ENCODE assay signal across 8 cellular contexts in genomic region chr19:35468637-35469036, GRCh38. TPM values are rescaled to one million over a fixed set of nuclear protein-coding genes. Genes with fewer than 3 reads are reported as not detected.
DNase-seq lines count a peak whose midpoint lies in the region; ATAC-seq, FAIRE-seq and TF ChIP-seq lines count a peak whose summit lies in the region.
"Had no signal": no experiment of that assay in that cellular context is flagged by ENCODE, and none has a peak within 500 bp of the region (broad histone marks: within the 10 kb centered on the region; RNA-seq: fewer than 3 reads in every experiment).

No MANE protein-coding gene starts in this region.

- TF ChIP-seq CTCF in fibroblast of mammary gland (conservative IDR thresholded peaks at IDR 0.05; ENCODE audit: control insufficient read depth, insufficient read depth, low read depth, low read length) (peak; percentile 57), pancreas (IDR thresholded peaks at IDR 0.05) (peak; percentile 42 to 76 (median 70))

- WGBS in pancreas, 2 donors: 8 to 9% methylated on average over 2 of the region's 2 CpGs

- peak; percentile 85 to 100 (median 98) for ATAC-seq in pancreas

- FAIRE-seq in pancreas (lab: Jason Lieb, UNC): no peak

- intact Hi-C loops in pancreas (cut with DNase I): loop anchor here in 1 of 3 donors (5.0 kb wide), 1 partner anchor 116 kb away; no protein-coding TSS in a partner anchor

- H3K36me3 ChIP-seq in H7 (replicated peaks; ENCODE audit: control insufficient read depth, insufficient read depth, low read length): no peaks in the 10 kb centered on the region
- H3K36me3 ChIP-seq in pancreas: no peaks in the 10 kb centered on the region

- H3K27ac ChIP-seq in pancreas: no peak overlapping the region

- H3K27me3 ChIP-seq in H7 (ENCODE audit: control insufficient read depth, insufficient read depth, low read length) (no peaks in the 10 kb centered on the region), pancreas (no peaks in the 10 kb centered on the region)

- H3K9me3 ChIP-seq in pancreas: no peaks in the 10 kb centered on the region

- DNase-seq in GM04504 (ENCODE audit: low read depth) (peak; percentile 1), H7 (peak; percentile 79), NCI-H2196 treated with DMSO at 0.1 percent for 48 hours (lab: John Stamatoyannopoulos, UW; ENCODE audit: unreplicated experiment) (peak; percentile 6), fibroblast of mammary gland (ENCODE audit: low read depth) (peak; percentile 33), pancreas (peak; percentile 56 to 80 (median 70)), epidermal melanocyte (ENCODE audit: insufficient read length, low spot score) (no peak)
- DNase-seq in activated CD8-positive, alpha-beta memory T cell treated with anti-CD3 and anti-CD28 coated beads for 4 hours (ENCODE audit: low read depth in 2 of 2): peak; percentile 12 to 41

- H3K4me1 ChIP-seq in pancreas: no peaks in the 10 kb centered on the region

- H3K4me3 ChIP-seq in H7 (ENCODE audit: insufficient read depth, low read depth, low read length): no peak overlapping the region
- H3K4me3 ChIP-seq in fibroblast of mammary gland (ENCODE audit: control insufficient read depth, low read depth, low read length): no peak overlapping the region
- no peak overlapping the region for H3K4me3 ChIP-seq in pancreas

RNA-seq across cellular contexts. Expression of gene FFAR2, which starts 20.6 kb away (rescaled TPM):
- not detected in 2 replicates for total RNA-seq in H7 (2014; rRNA removed; shearing (Covaris generic))
- total RNA-seq in pancreas: under 1 TPM in 4 of 6 donors, not detected in 2; 0.20 to 0.95 (median 0.35) TPM
- polyA plus RNA-seq in pancreas: 1 to 10 TPM in 1 of 2 donors, under 1 TPM in 1; 0.30 to 2.5 TPM
- total RNA-seq: glomerular endothelial cell had no signal

RNA-seq across cellular contexts. Expression of gene KRTDAP, which starts 21.6 kb away (rescaled TPM):
- total RNA-seq in H7 (2014; rRNA removed; shearing (Covaris generic)): 0.44 and 0.52 TPM in 2 replicates
- 1 to 10 TPM in 1 of 6 donors, under 1 TPM in 1, not detected in 4; 0.35 to 1.1 TPM for total RNA-seq in pancreas
- polyA plus RNA-seq in pancreas: 1 to 10 TPM; 1.4 to 2.0 TPM
- total RNA-seq: glomerular endothelial cell had no signal

RNA-seq across cellular contexts. Expression of gene DMKN, which starts 44.8 kb away (rescaled TPM):
- 179 and 182 TPM in 2 replicates for total RNA-seq in H7 (2014; rRNA removed; shearing (Covaris generic))
- 10 to 100 TPM; 48.5 to 86.7 (median 60.0) TPM for total RNA-seq in pancreas
- 100 to 1,000 TPM; 133 to 197 TPM for polyA plus RNA-seq in pancreas
- total RNA-seq: glomerular endothelial cell had no signal

RNA-seq across cellular contexts. Expression of gene SBSN, which starts 59.5 kb away (rescaled TPM):
- not detected in 2 replicates for total RNA-seq in H7 (2014; rRNA removed; shearing (Covaris generic))
- total RNA-seq in pancreas: not detected
- under 1 TPM; 0.15 to 0.16 TPM for polyA plus RNA-seq in pancreas
- total RNA-seq: glomerular endothelial cell had no signal
